In the genomic region with DNA sequence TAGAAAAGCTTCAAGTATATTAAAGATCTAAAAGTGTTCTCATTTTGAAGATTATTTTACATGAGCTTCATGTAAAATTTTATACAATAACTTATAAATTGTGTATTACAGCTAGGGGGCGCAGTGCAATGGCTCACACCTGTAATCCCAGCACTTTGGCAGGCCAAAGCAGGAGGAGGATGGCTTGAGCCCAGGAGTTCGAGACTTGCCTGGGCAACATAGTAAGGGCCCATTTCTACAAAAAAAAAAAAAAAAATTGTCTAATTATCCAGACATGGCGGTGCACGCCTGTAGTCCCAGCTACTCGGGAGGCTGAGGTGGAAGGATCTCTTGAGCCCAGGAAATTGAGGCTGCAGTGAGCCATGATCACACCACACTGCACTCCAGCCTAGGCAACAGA, we compare ENCODE assay signal across 8 cellular contexts. TPM values are rescaled to one million over a fixed set of nuclear protein-coding genes. Genes with fewer than 3 reads are reported as not detected.
A peak's percentile ranks its signal among the peaks of the same experiment; 100 is the strongest.
DNase-seq lines count a peak whose midpoint lies in the region; ATAC-seq and TF ChIP-seq lines count a peak whose summit lies in the region.

No MANE protein-coding gene starts in this region.

- DNase-seq in AG09319 (ENCODE audit: extremely low read depth, low read depth) (no peak), RWPE2 (ENCODE audit: low spot score) (no peak), body of pancreas (peak; percentile 54 to 72 (median 60)), lower lobe of right lung (no peak), tibial artery (peak in 1 of 2 donors; percentile 34), aorta (no peak)

- H3K27me3 ChIP-seq in RWPE2 (ENCODE audit: insufficient read depth, poor library complexity, severe bottlenecking) (no peaks in the 10 kb centered on the region), body of pancreas (no peaks in the 10 kb centered on the region), lower lobe of right lung (ENCODE audit: low read depth) (no peaks in the 10 kb centered on the region), tibial artery (no peaks in the 10 kb centered on the region), aorta (ENCODE audit: control insufficient read depth in 1 of 2, insufficient read depth in 2 of 2, low read length in 1 of 2) (no peaks in the 10 kb centered on the region)

- H3K4me3 ChIP-seq in RWPE2 (ENCODE audit: severe bottlenecking) (no peak overlapping the region), body of pancreas (no peak overlapping the region), lower lobe of right lung (no peak overlapping the region), tibial artery (no peak overlapping the region), aorta (ENCODE audit: low read length in 2 of 2) (no peak overlapping the region)

- intact Hi-C loops in body of pancreas (cut with DNase I) (no loop called here), lower lobe of right lung (cut with DNase I) (no loop called here), tibial artery (cut with DNase I; ENCODE audit: low total_unique reads) (no loop called here), aorta (cut with DNase I) (loop anchor here in 1 of 2 donors (5.0 kb wide), 1 partner anchor 138 kb away; no protein-coding TSS in a partner anchor)

- WGBS in body of pancreas, 2 donors, result 66 to 71% methylated on average over 5 of the region's 5 CpGs
- WGBS in aorta, 2 donors, result 72 to 73% methylated on average over 5 of the region's 5 CpGs

- H3K9me3 ChIP-seq in RWPE2 (ENCODE audit: severe bottlenecking) (no peaks in the 10 kb centered on the region), body of pancreas (no peaks in the 10 kb centered on the region), lower lobe of right lung (no peaks in the 10 kb centered on the region), tibial artery (no peaks in the 10 kb centered on the region), aorta (ENCODE audit: control insufficient read depth, low read length) (no peaks in the 10 kb centered on the region)

- H3K27ac ChIP-seq in RWPE2 (ENCODE audit: poor library complexity, severe bottlenecking) (no peak overlapping the region), body of pancreas (no peak overlapping the region), lower lobe of right lung (no peak overlapping the region), tibial artery (no peak overlapping the region), aorta (ENCODE audit: low read depth in 1 of 2, low read length in 2 of 2) (no peak overlapping the region)

- peak; percentile 44; the same call in 1 of the 3 replicates for ATAC-seq in RWPE2 (ENCODE audit: low read depth)
- peak; percentile 48 for ATAC-seq in body of pancreas
- peak; percentile 65 to 81 for ATAC-seq in lower lobe of right lung
- ATAC-seq in aorta (ENCODE audit: low FRiP score), result no peak
- ATAC-seq in HG03342 (IDR thresholded peaks at IDR 0.05; ENCODE audit: unreplicated experiment), result no peak

- no peak for TF ChIP-seq POLR2A in body of pancreas (IDR thresholded peaks at IDR 0.05)

- no peaks in the 10 kb centered on the region for H3K4me1 ChIP-seq in RWPE2 (ENCODE audit: insufficient read depth, poor library complexity, severe bottlenecking)
- no peaks in the 10 kb centered on the region for H3K4me1 ChIP-seq in body of pancreas
- no peaks in the 10 kb centered on the region for H3K4me1 ChIP-seq in lower lobe of right lung
- no peaks in the 10 kb centered on the region for H3K4me1 ChIP-seq in tibial artery
- H3K4me1 ChIP-seq in aorta (ENCODE audit: control insufficient read depth in 1 of 2, insufficient read depth in 2 of 2, low read length in 2 of 2), result no peaks in the 10 kb centered on the region

- peak; percentile 50 for TF ChIP-seq CTCF in AG09319 (IDR thresholded peaks at IDR 0.05; ENCODE audit: low read depth, low read length)
- TF ChIP-seq CTCF in GM12874 (IDR thresholded peaks at IDR 0.05; ENCODE audit: insufficient read depth, low read depth, low read length), result peak; percentile 36; the same call in 1 of the 2 replicates
- peak; percentile 85 for TF ChIP-seq CTCF in RWPE2 (IDR thresholded peaks at IDR 0.05; ENCODE audit: poor library complexity, severe bottlenecking)
- TF ChIP-seq CTCF in body of pancreas (IDR thresholded peaks at IDR 0.05), result peak in 6 of 7 experiments; percentile 52 to 64 (median 56)
- TF ChIP-seq CTCF in lower lobe of right lung (IDR thresholded peaks at IDR 0.05), result peak; percentile 57
- peak; percentile 29 to 53 for TF ChIP-seq CTCF in tibial artery (IDR thresholded peaks at IDR 0.05)

- H3K36me3 ChIP-seq in RWPE2 (ENCODE audit: low read depth) (peaks cover 55% of the 10 kb centered on the region), body of pancreas (replicated peaks in 1 of 2; ENCODE audit: insufficient read depth in 1 of 2, low read depth in 2 of 2) (peaks cover 4 to 15% of the 10 kb centered on the region in 2 donors), lower lobe of right lung (peaks cover 62% of the 10 kb centered on the region), tibial artery (peaks cover 23 to 60% (median 39%) of the 10 kb centered on the region in 3 donors), aorta (ENCODE audit: control insufficient read depth in 1 of 2, insufficient read depth in 2 of 2, low read length in 1 of 2) (no peaks in the 10 kb centered on the region)

RNA-seq across cellular contexts. Expression of a gene that starts 16.6 kb away (rescaled TPM):
- total RNA-seq in body of pancreas (10 to 100 TPM; 10.4 to 11.5 TPM), lower lobe of right lung (27.9 TPM), aorta (10 to 100 TPM; 13.9 to 21.7 TPM)
- polyA plus RNA-seq in aorta, result 10 to 100 TPM in 1 of 2 donors, 1 to 10 TPM in 1; 7.3 to 25.9 TPM

Comparison
In these comparisons a context has a peak if more than half of its experiments do, and no peak if none do; other contexts are left out.
1. DNase-seq: peak in body of pancreas (4 of 4); none in AG09319 (single experiment), RWPE2 (single experiment), lower lobe of right lung (single experiment) and aorta (0 of 2).
2. ATAC-seq: peak in RWPE2 (single experiment), body of pancreas (single experiment) and lower lobe of right lung (2 of 2); none in aorta (single experiment) and HG03342 (single experiment).
3. Peak in every context shown above with its lines, with median percentiles within 50 percentile points of each other: CTCF ChIP-seq.